20 cellular contexts compared by ENCODE assay signal in the genomic region with DNA sequence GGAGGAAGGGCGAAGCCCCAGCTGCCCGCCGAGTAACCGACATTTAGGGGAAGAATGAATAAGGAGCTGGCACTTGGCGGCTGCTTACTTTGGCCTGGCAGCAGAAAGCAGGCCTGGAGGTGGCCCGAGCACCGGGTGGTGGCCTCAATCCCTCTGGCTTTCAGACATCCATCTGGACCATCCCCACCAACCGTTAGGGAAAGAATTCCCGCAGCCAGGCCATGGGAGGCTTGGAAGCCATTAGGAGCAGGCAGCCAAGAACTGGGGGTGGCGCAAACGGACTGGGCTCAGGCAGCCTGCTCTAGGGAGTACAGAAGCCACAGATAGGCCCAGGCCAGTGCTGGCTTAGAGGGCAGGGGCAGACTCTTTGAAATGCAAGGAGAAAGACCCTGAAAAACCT.
"Had no signal": no experiment of that assay in that cellular context is flagged by ENCODE, and none has a peak within 500 bp of the region (broad histone marks: within the 10 kb centered on the region; RNA-seq: fewer than 3 reads in every experiment).

No MANE protein-coding gene starts in this region.

- DNase-seq: activated CD4-positive, alpha-beta memory T cell treated with anti-CD3 and anti-CD28 coated beads, Interleukin-2, amount 10 ng/mL, durations not matched to agents 7 days and 5 days; activated CD4-positive, alpha-beta T cell treated with anti-CD3 and anti-CD28 coated beads for 4 hours; activated CD8-positive, alpha-beta memory T cell treated with anti-CD3 and anti-CD28 coated beads, Interleukin-2, amount 10 ng/mL, durations not matched to agents 7 days and 5 days; activated naive CD4-positive, alpha-beta T cell; activated naive CD8-positive, alpha-beta T cell treated with anti-CD3 and anti-CD28 coated beads for 36 hours; amniotic stem cell; brain microvascular endothelial cell; central memory CD4-positive, alpha-beta T cell; cortex of kidney; effector CD4-positive, alpha-beta T cell; retina; stimulated activated CD4-positive, alpha-beta T cell treated with anti-CD3 and anti-CD28 coated beads, Interleukin-12 subunit alpha, Interleukin-12 subunit beta, amount 100 ng/mL, for 4 hours; stimulated activated CD4-positive, alpha-beta T cell treated with anti-CD3 and anti-CD28 coated beads, Interleukin-1b, Interleukin-23, amount 100 ng/mL, for 48 hours; stimulated activated CD8-positive, alpha-beta memory T cell treated with anti-CD3 and anti-CD28 coated beads, Interleukin-4, amount 100 ng/mL, for 48 hours; stimulated activated naive CD4-positive, alpha-beta T cell; SW 1271 had no signal

- H3K4me3 ChIP-seq: gastroesophageal sphincter, tibial nerve had no signal

- H3K27ac ChIP-seq: brain microvascular endothelial cell, gastroesophageal sphincter had no signal

- H3K9me3 ChIP-seq: gastroesophageal sphincter, tibial nerve had no signal

- ATAC-seq: activated CD8-positive, alpha-beta memory T cell treated with anti-CD3 and anti-CD28 coated beads, Interleukin-2, amount 10 ng/mL, durations not matched to agents 7 days and 5 days; activated T-helper 17 cell treated with anti-CD3 and anti-CD28 coated beads, Interleukin-2, amount 50 U/mL, for 72 hours; esophagus mucosa; gastroesophageal sphincter had no signal

- H3K27me3 ChIP-seq: brain microvascular endothelial cell, gastroesophageal sphincter, tibial nerve had no signal
